In genomic region chr1:1429671-1430073, GRCh38 we compare ENCODE assay signal across 1 cellular context.
TF ChIP-seq lines count a peak whose summit lies in the region.

No MANE protein-coding gene starts in this region.

TF ChIP-seq in HEK293, 187 proteins besides CTCF, POLR2A, EP300 and RAD21 (continued from another document):
- TF ChIP-seq ZBTB8A (tag by site-specific recombination; IDR thresholded peaks at IDR 0.05): 0 out of 2 replicates have a peak, but pooled peaks have one; percentile 19
- peak; percentile 46 for TF ChIP-seq KLF8 (tag by site-specific recombination; IDR thresholded peaks at IDR 0.05)
- peak; percentile 77 for TF ChIP-seq ZFP3 (tag by site-specific recombination; IDR thresholded peaks at IDR 0.05; ENCODE audit: low read depth)
- 0 out of 2 replicates have a peak, but pooled peaks have one; percentile 34 for TF ChIP-seq REPIN1 (tag by site-specific recombination; IDR thresholded peaks at IDR 0.05; ENCODE audit: low read depth)
TF ChIP-seq in HEK293: peak in this region for 11.
